19 cellular contexts compared by ENCODE assay signal in the genomic region with DNA sequence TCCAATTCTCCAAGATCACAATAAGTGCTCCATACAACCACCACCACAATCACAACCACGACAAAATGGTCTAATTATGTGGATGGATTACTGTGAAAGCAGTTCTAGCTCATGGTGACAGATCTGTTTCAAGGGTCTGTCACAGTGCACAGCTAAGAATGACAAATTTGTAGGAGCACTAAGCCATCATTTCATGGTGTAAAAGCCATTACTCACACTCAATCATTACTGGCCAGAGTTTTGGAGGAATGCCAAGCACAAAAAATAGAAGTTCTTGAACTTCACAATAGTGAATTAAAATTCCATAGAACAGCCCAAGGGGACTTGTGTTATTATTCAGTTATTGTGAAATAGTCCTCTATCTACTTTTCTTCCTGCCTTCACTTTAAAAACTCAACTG. TPM values are rescaled to one million over a fixed set of nuclear protein-coding genes. Genes with fewer than 3 reads are reported as not detected.
A peak's percentile ranks its signal among the peaks of the same experiment; 100 is the strongest.
DNase-seq lines count a peak whose midpoint lies in the region; ATAC-seq and TF ChIP-seq lines count a peak whose summit lies in the region.
"Had no signal": no experiment of that assay in that cellular context is flagged by ENCODE, and none has a peak within 500 bp of the region (broad histone marks: within the 10 kb centered on the region; RNA-seq: fewer than 3 reads in every experiment).

No MANE protein-coding gene starts in this region.

- peak overlapping the region; percentile 39 to 67 (median 55) for H3K4me3 ChIP-seq in right lobe of liver
- H3K4me3 ChIP-seq: coronary artery, left ventricle myocardium inferior, uterus had no signal

- peak; percentile 3 to 31 (median 19) for ATAC-seq in right lobe of liver
- ATAC-seq in GM19351 (IDR thresholded peaks at IDR 0.05; ENCODE audit: unreplicated experiment) = no peak
- no peak for ATAC-seq in HG03280 (IDR thresholded peaks at IDR 0.05; ENCODE audit: unreplicated experiment)
- ATAC-seq: activated T-helper 17 cell treated with anti-CD3 and anti-CD28 coated beads, Interleukin-2, amount 50 U/mL, for 72 hours; Panc1 had no signal

- DNase-seq in Daoy (ENCODE audit: low read depth) = peak; percentile 1
- DNase-seq in NCI-H2227 treated with DMSO at 0.1 percent for 48 hours (lab: John Stamatoyannopoulos, UW) = peak; percentile 96
- peak; percentile 42 for DNase-seq in dermis blood vessel endothelial cell
- DNase-seq in right lobe of liver = no peak
- no peak for DNase-seq in germinal center (ENCODE audit: low spot score)
- DNase-seq in Kasumi-1 (lab: John Stamatoyannopoulos, UW) = no peak
- DNase-seq: amniotic stem cell, erythroblast, hypothalamus, Karpas-422, left ventricle myocardium inferior, NCI-H1694, uterus, WERI-Rb-1 had no signal

- 17% methylated on average over 1 of the region's 1 CpG for WGBS in right lobe of liver (ENCODE audit: insufficient coverage, low coverage, low lambda C conversion rate, missing lambda C conversion rate)

- H3K4me1 ChIP-seq in right lobe of liver = peaks cover 0 to 13% (median 2%) of the 10 kb centered on the region in 4 donors
- H3K4me1 ChIP-seq: left ventricle myocardium inferior, uterus had no signal

- H3K9me3 ChIP-seq in right lobe of liver = no peaks in the 10 kb centered on the region
- H3K9me3 ChIP-seq: left ventricle myocardium inferior, uterus had no signal

- TF ChIP-seq POLR2A in right lobe of liver (IDR thresholded peaks at IDR 0.05) = peak; percentile 33

- H3K36me3 ChIP-seq in right lobe of liver = peaks cover 0 to 12% (median 0%) of the 10 kb centered on the region in 4 donors
- H3K36me3 ChIP-seq: left ventricle myocardium inferior, uterus, WERI-Rb-1 had no signal

- H3K27me3 ChIP-seq in right lobe of liver = no peaks in the 10 kb centered on the region
- H3K27me3 ChIP-seq: uterus had no signal

- intact Hi-C loops in right lobe of liver (cut with DNase I) = no loop called here

- no peak for TF ChIP-seq CTCF in right lobe of liver (IDR thresholded peaks at IDR 0.05)

- H3K27ac ChIP-seq in right lobe of liver = peak overlapping the region; percentile 40 to 98 (median 91)
- H3K27ac ChIP-seq: coronary artery, left ventricle myocardium inferior, uterus, WERI-Rb-1 had no signal

RNA-seq across cellular contexts. Expression of a gene that starts 2.3 kb away (rescaled TPM):
- 11.4 and 11.7 TPM in 2 replicates for total RNA-seq in Daoy (2014; rRNA removed; shearing (Covaris generic))
- total RNA-seq in dermis blood vessel endothelial cell (0.42 and 0.85 TPM in 2 replicates), right lobe of liver (1,000 to 10,000 TPM; 1,066 to 2,150 (median 1,343) TPM)

Comparison
In these comparisons a context has a peak if more than half of its experiments do, and no peak if none do; other contexts are left out.
1. DNase-seq: peak in Daoy (single experiment), NCI-H2227 treated with DMSO at 0.1 percent for 48 hours (single experiment) and dermis blood vessel endothelial cell (single experiment); none in right lobe of liver (0 of 3), germinal center (single experiment) and Kasumi-1 (0 of 2).
2. ATAC-seq: peak in right lobe of liver (4 of 4); none in GM19351 (single experiment) and HG03280 (single experiment).
3. RNA of a gene that starts 2.3 kb away (total RNA-seq): 1,066 to 2,150 TPM in right lobe of liver; 11.4 to 11.7 TPM in Daoy and 0.42 to 0.85 TPM in dermis blood vessel endothelial cell; every median in the first group is over 10 times any median in the second.